8 cellular contexts compared by ENCODE assay signal in genomic region chr9:19408693-19409405, GRCh38. TPM values are rescaled to one million over a fixed set of nuclear protein-coding genes. Genes with fewer than 3 reads are reported as not detected.
DNase-seq lines count a peak whose midpoint lies in the region; ATAC-seq, FAIRE-seq and TF ChIP-seq lines count a peak whose summit lies in the region.

TSS of gene ACER2 (plus strand) at chr9:19409009. CDS start at chr9:19409085, 76 bp downstream.

- peak; percentile 72 for DNase-seq in GM19240 (ENCODE audit: insufficient read length, low spot score)
- peak; percentile 58 for DNase-seq in NCI-H524 treated with DMSO at 0.1 percent for 48 hours (lab: John Stamatoyannopoulos, UW)
- peak; percentile 92 for DNase-seq in activated CD4-positive, alpha-beta T cell treated with anti-CD3 and anti-CD28 coated beads, Interleukin-2, amount 50 U/mL, for 1 hour
- peak; percentile 83 for DNase-seq in HepG2 (ENCODE audit: low spot score)
- peak; percentile 96 to 97 for DNase-seq in stimulated activated CD4-positive, alpha-beta T cell treated with anti-CD3 and anti-CD28 coated beads, Interleukin-2, amount 100 ng/mL, for 48 hours

- H3K9me3 ChIP-seq in HepG2 (ENCODE audit: low read length): no peaks in the 10 kb centered on the region

- H3K27ac Mint-ChIP-seq in dendritic cell treated with granulocyte-macrophage colony-stimulating factor and Interleukin-4, amounts not matched to agents 40 ng/mL and 50 ng/mL, for 4 days: peak within 1 kb of the TSS; percentile 33

- peaks cover 39% of the 10 kb centered on the region for H3K4me1 ChIP-seq in HepG2 (ENCODE audit: insufficient read depth, low read length)

- TF ChIP-seq POLR2A in HepG2 (IDR thresholded peaks at IDR 0.05; ENCODE audit: insufficient read depth in 1 of 2, low read depth in 2 of 2, low read length in 2 of 2): peak; percentile 83 to 87

- no peak for TF ChIP-seq EP300 in HepG2 (IDR thresholded peaks at IDR 0.05; ENCODE audit: low read depth in 2 of 2, low read length in 2 of 2)
- no peak for TF ChIP-seq EP300 in HepG2 (CRISPR knock-in tag; IDR thresholded peaks at IDR 0.05; ENCODE audit: borderline replicate concordance)

- H3K9ac ChIP-seq in HepG2 (ENCODE audit: insufficient read depth, low read depth, low read length): peak within 1 kb of the TSS; percentile 74

- H3K36me3 ChIP-seq in HepG2 (replicated peaks in 1 of 2; ENCODE audit: control insufficient read depth in 1 of 2, insufficient read depth in 2 of 2, low read length in 2 of 2): no peaks in the 10 kb centered on the region

- intact Hi-C loops in dendritic cell treated with granulocyte-macrophage colony-stimulating factor and Interleukin-4, amounts not matched to agents 40 ng/mL and 50 ng/mL, for 4 days (cut with micrococcal nuclease): loop anchor here (2.0 kb wide), 1 partner anchor 28 kb away; the partner anchor contains the start of gene RPS6
- intact Hi-C loops in HepG2 (cut with micrococcal nuclease; ENCODE audit: unreplicated experiment): loop anchor here (1.0 kb wide), 1 partner anchor 29 kb away; the partner anchor contains the start of gene RPS6

- H2AFZ ChIP-seq in HepG2 (ENCODE audit: low read length): peak within 1 kb of the TSS; percentile 72

- H3K79me2 ChIP-seq in HepG2 (ENCODE audit: insufficient read depth, low read length): no peaks in the 10 kb centered on the region

- TF ChIP-seq RAD21 in HepG2 (CRISPR knock-in tag; IDR thresholded peaks at IDR 0.05): 0 out of 2 replicates have a peak, but pooled peaks have one; percentile 42

- peak within 1 kb of the TSS; percentile 92 for H3K4me2 ChIP-seq in HepG2 (ENCODE audit: low read depth, low read length)

- in situ Hi-C loops in HepG2 (cut with HindIII; ENCODE audit: extremely low pct_ligation_motif_present, low pct_unique_long_range_greater_than_20kb): no loop called here

- POLR2A ChIA-PET in HepG2 (lab: Yijun Ruan, JAX): interaction anchor here (1.0 to 2.1 kb wide), 5 partner anchors 10 to 360 kb away, joined by 4 to 9 read pairs (median 4); partner anchors contain the start of genes DENND4C, RPS6 and RRAGA

- H3K4me3 Mint-ChIP-seq in dendritic cell treated with granulocyte-macrophage colony-stimulating factor and Interleukin-4, amounts not matched to agents 40 ng/mL and 50 ng/mL, for 4 days: peak within 1 kb of the TSS; percentile 91

- H3K9me3 Mint-ChIP-seq in dendritic cell treated with granulocyte-macrophage colony-stimulating factor and Interleukin-4, amounts not matched to agents 40 ng/mL and 50 ng/mL, for 4 days: peaks cover 5% of the 10 kb centered on the region

- ATAC-seq in HG03457 (IDR thresholded peaks at IDR 0.05; ENCODE audit: unreplicated experiment) (peak; percentile 95), HepG2 (peak; percentile 93)

- peaks cover 19% of the 10 kb centered on the region for H3K4me1 Mint-ChIP-seq in dendritic cell treated with granulocyte-macrophage colony-stimulating factor and Interleukin-4, amounts not matched to agents 40 ng/mL and 50 ng/mL, for 4 days (ENCODE audit: low read depth)

- H4K20me1 ChIP-seq in HepG2 (ENCODE audit: insufficient read depth, low read length): no peaks in the 10 kb centered on the region

- peak; percentile 30 for FAIRE-seq in HepG2 (lab: Jason Lieb, UNC)

- peak within 1 kb of the TSS; percentile 72 to 94 (median 81) for H3K4me3 ChIP-seq in HepG2 (replicated peaks in 1 of 3; ENCODE audit: insufficient read depth in 1 of 3, low read depth in 2 of 3, low read length in 3 of 3)

- H3K27ac ChIP-seq in C4-2B: peak within 1 kb of the TSS; percentile 87
- peak within 1 kb of the TSS; percentile 63 for H3K27ac ChIP-seq in HepG2 (ENCODE audit: extremely low read length, insufficient read depth, low read length)

- peaks cover 17% of the 10 kb centered on the region for H3K27me3 Mint-ChIP-seq in dendritic cell treated with granulocyte-macrophage colony-stimulating factor and Interleukin-4, amounts not matched to agents 40 ng/mL and 50 ng/mL, for 4 days

- no peaks in the 10 kb centered on the region; a peak in 2 of 5 replicates for H3K27me3 ChIP-seq in HepG2 (ENCODE audit: control insufficient read depth in 1 of 2, insufficient read depth in 2 of 2, low read length in 2 of 2)

- TF ChIP-seq CTCF in C4-2B (conservative IDR thresholded peaks at IDR 0.05) (peak; percentile 31), HepG2 (CRISPR knock-in tag; IDR thresholded peaks at IDR 0.05) (peak; percentile 48; the same call in 1 of the 2 replicates)

- 3% methylated on average over 8 of the region's 61 CpGs for WGBS in HepG2 (ENCODE audit: low lambda C conversion rate)

- TSS peak; percentile 61 for BruUV-seq in HepG2 (replicated peaks; lab: Mats Ljungman, UMichigan)

- CTCF ChIA-PET in HepG2 (lab: Yijun Ruan, JAX; ENCODE audit: low intra/inter-chr PET ratio, low total read pairs): no interaction called here

- H3K36me3 Mint-ChIP-seq in dendritic cell treated with granulocyte-macrophage colony-stimulating factor and Interleukin-4, amounts not matched to agents 40 ng/mL and 50 ng/mL, for 4 days (ENCODE audit: low read depth): peaks cover 8% of the 10 kb centered on the region

TF ChIP-seq in HepG2, 621 proteins besides CTCF, POLR2A, EP300 and RAD21 (continues in another document):
- peak; percentile 87 for TF ChIP-seq POGK (CRISPR knock-in tag; conservative IDR thresholded peaks at IDR 0.05)
- TF ChIP-seq STAG1 (CRISPR knock-in tag; IDR thresholded peaks at IDR 0.05): peak; percentile 47
- 0 out of 2 replicates have a peak, but pooled peaks have one; percentile 46 for TF ChIP-seq MTA1 (CRISPR knock-in tag; IDR thresholded peaks at IDR 0.05; ENCODE audit: borderline replicate concordance)
- TF ChIP-seq, protein P1, sequence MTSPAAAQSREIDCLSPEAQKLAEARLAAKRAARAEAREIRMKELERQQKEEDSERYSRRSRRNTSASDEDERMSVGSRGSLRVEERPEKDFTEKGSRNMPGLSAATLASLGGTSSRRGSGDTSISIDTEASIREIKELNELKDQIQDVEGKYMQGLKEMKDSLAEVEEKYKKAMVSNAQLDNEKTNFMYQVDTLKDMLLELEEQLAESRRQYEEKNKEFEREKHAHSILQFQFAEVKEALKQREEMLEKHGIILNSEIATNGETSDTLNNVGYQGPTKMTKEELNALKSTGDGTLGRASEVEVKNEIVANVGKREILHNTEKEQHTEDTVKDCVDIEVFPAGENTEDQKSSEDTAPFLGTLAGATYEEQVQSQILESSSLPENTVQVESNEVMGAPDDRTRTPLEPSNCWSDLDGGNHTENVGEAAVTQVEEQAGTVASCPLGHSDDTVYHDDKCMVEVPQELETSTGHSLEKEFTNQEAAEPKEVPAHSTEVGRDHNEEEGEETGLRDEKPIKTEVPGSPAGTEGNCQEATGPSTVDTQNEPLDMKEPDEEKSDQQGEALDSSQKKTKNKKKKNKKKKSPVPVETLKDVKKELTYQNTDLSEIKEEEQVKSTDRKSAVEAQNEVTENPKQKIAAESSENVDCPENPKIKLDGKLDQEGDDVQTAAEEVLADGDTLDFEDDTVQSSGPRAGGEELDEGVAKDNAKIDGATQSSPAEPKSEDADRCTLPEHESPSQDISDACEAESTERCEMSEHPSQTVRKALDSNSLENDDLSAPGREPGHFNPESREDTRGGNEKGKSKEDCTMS (CRISPR knock-in tag; conservative IDR thresholded peaks at IDR 0.05): no peak

RNA-seq across cellular contexts. Expression of gene ACER2, which starts in this region (rescaled TPM):
- 2.1 and 3.4 TPM in 2 replicates for total RNA-seq in HepG2 (2016; rRNA removed; fragmentation: Illumina TruSeq; extraction: Trizol)
- 1.2 and 1.5 TPM in 2 replicates for total RNA-seq in HepG2 (2016; cell fraction: cytosol; rRNA removed; fragmentation: Illumina TruSeq; extraction: Trizol; ENCODE audit: low read depth)
- total RNA-seq in HepG2 (2016; cell fraction: insoluble cytoplasmic fraction; rRNA removed; fragmentation: Illumina TruSeq; extraction: Trizol): 1.9 and 2.6 TPM in 2 replicates
- 0.93 and 1.0 TPM in 2 replicates for total RNA-seq in HepG2 (2016; cell fraction: membrane; rRNA removed; fragmentation: Illumina TruSeq; extraction: Trizol)
- 3.6 and 3.9 TPM in 2 replicates for total RNA-seq in HepG2 (2016; cell fraction: nucleus; rRNA removed; fragmentation: Illumina TruSeq; extraction: Trizol)
- 1.9 and 2.6 TPM in 2 replicates for polyA plus RNA-seq in HepG2 (2011; rRNA removed)
- polyA plus RNA-seq in HepG2 (2011; cell fraction: cytosol; rRNA removed): 1.6 and 2.5 TPM in 2 replicates
- polyA plus RNA-seq in HepG2 (2011; cell fraction: nucleus; rRNA removed): 1.7 and 2.5 TPM in 2 replicates
- 0.88 and 0.91 TPM in 2 replicates for polyA plus RNA-seq in HepG2 (2012)
- polyA plus RNA-seq in HepG2 (2016; cell fraction: cytosol; fragmentation: Illumina TruSeq; extraction: Trizol; ENCODE audit: low read depth): 0.09 and 0.10 TPM in 2 replicates
- polyA plus RNA-seq in HepG2 (2016; cell fraction: insoluble cytoplasmic fraction; fragmentation: Illumina TruSeq; extraction: Trizol; ENCODE audit: low read depth): 0.88 and 1.1 TPM in 2 replicates
- 0.19 and 0.26 TPM in 2 replicates for polyA plus RNA-seq in HepG2 (2016; cell fraction: membrane; fragmentation: Illumina TruSeq; extraction: Trizol; ENCODE audit: low read depth)
- 4.1 and 4.3 TPM in 2 replicates for polyA plus RNA-seq in HepG2 (2016; cell fraction: nucleus; fragmentation: Illumina TruSeq; extraction: Trizol; ENCODE audit: insufficient read depth, low read depth)
- 10.2 and 11.3 TPM in 2 replicates for polyA minus RNA-seq in HepG2 (2011; rRNA and poly(A)+ RNA removed; ENCODE audit: low replicate concordance)
- 3.8 and 6.3 TPM in 2 replicates for polyA minus RNA-seq in HepG2 (2011; cell fraction: cytosol; rRNA and poly(A)+ RNA removed)
- polyA minus RNA-seq in HepG2 (2011; cell fraction: nucleus; rRNA and poly(A)+ RNA removed): 2.7 and 4.1 TPM in 2 replicates

Comparison
In these comparisons a context has a peak if more than half of its experiments do, and no peak if none do; other contexts are left out.
1. Peak in every context shown above with its lines: DNase-seq, ATAC-seq, H3K4me3 ChIP-seq and H3K27ac ChIP-seq.